Comparison of ENCODE assay signal across 16 cellular contexts in the genomic region with DNA sequence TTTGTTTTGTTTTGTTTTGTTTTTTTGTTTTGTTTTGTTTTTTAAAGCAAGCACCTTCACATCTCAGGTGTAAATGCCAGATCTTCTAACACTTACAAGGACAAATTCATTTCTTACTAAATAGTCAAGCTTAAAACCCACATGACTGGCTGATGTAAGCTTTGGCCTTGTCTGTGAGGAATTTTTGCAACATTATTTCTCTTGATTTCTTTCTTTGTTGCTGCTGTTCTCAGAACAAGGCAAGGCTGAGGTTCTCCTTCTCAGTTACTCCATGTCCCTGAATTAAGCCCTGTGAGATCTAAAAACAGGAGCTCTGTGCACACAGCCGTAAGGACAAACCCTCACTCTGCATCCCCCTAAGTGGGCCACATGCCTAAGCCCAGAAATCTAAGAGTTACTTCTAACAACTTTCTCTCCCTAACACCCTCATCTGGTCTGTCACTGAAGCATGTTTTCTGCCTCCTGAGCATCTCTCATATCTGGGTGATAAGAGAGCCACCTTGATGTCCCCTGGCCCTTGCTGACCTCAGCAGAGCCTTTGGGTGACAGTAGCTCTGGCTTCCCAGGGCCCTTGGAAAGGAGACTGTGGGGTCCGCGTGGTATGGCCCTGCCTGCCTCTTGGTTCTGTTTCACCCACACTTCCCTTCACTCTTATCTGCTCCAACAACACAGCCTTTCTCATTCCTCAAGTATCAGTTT.
A peak's percentile ranks its signal among the peaks of the same experiment; 100 is the strongest.
DNase-seq lines count a peak whose midpoint lies in the region; ATAC-seq and TF ChIP-seq lines count a peak whose summit lies in the region.
"Had no signal": no experiment of that assay in that cellular context is flagged by ENCODE, and none has a peak within 500 bp of the region (broad histone marks: within the 10 kb centered on the region; RNA-seq: fewer than 3 reads in every experiment).

No MANE protein-coding gene starts in this region.

- TF ChIP-seq RAD21 in SK-N-SH (IDR thresholded peaks at IDR 0.05; ENCODE audit: low read length): no peak

- peak overlapping the region in 1 of 5 experiments; percentile 16 for H3K4me3 Mint-ChIP-seq in brain

- no peaks in the 10 kb centered on the region for H3K9me2 ChIP-seq in SK-N-SH

- TF ChIP-seq CTCF in brain (conservative IDR thresholded peaks at IDR 0.05) (no peak), heart left ventricle (IDR thresholded peaks at IDR 0.05) (no peak), ovary (IDR thresholded peaks at IDR 0.05) (no peak), SK-N-SH (IDR thresholded peaks at IDR 0.05) (no peak)

- 67 to 80% (median 76%) methylated on average over 3 of the region's 3 CpGs for WGBS in heart left ventricle, 4 donors
- 67 to 71% (median 68%) methylated on average over 3 of the region's 3 CpGs for WGBS in ovary, 3 donors
- 92% methylated on average over 3 of the region's 3 CpGs for WGBS in SK-N-SH (ENCODE audit: low lambda C conversion rate)

- H3K4me1 ChIP-seq in heart left ventricle (peaks cover 0 to 48% (median 36%) of the 10 kb centered on the region in 12 donors), ovary (ENCODE audit: insufficient read depth) (peaks cover 21% of the 10 kb centered on the region), SK-N-SH (ENCODE audit: control insufficient read depth in 1 of 2, insufficient read depth in 2 of 2, low read depth in 1 of 2, low read length in 1 of 2) (peaks cover 0 to 34% of the 10 kb centered on the region in 2 experiments)
- H3K4me1 ChIP-seq: colonic mucosa had no signal

- no peak overlapping the region for H2AFZ ChIP-seq in SK-N-SH (ENCODE audit: low read depth)

- CTCF ChIA-PET in SK-N-SH (lab: Yijun Ruan, JAX): interaction anchor here (1.0 to 2.2 kb wide), 3 partner anchors 13 to 26 kb away, joined by 3 to 6 read pairs (median 6); no protein-coding TSS in a partner anchor

- H3K27me3 ChIP-seq in heart left ventricle (no peaks in the 10 kb centered on the region), ovary (no peaks in the 10 kb centered on the region), SK-N-SH (ENCODE audit: insufficient read depth) (no peaks in the 10 kb centered on the region)
- H3K27me3 ChIP-seq: colonic mucosa, SJSA1 had no signal

- TF ChIP-seq EP300 in ovary (IDR thresholded peaks at IDR 0.05) (no peak), SK-N-SH (IDR thresholded peaks at IDR 0.05; ENCODE audit: borderline replicate concordance in 1 of 2, low read depth in 1 of 2, low read length in 1 of 2) (no peak)

- TF ChIP-seq POLR2A in heart left ventricle (IDR thresholded peaks at IDR 0.05) (no peak), ovary (IDR thresholded peaks at IDR 0.05) (no peak)

- no peaks in the 10 kb centered on the region for H3K79me2 ChIP-seq in SK-N-SH (ENCODE audit: insufficient read depth)

- H3K27ac ChIP-seq in heart left ventricle (peak overlapping the region in 10 of 12 donors; percentile 16 to 82 (median 30)), ovary (peak overlapping the region; percentile 22 to 53), SK-N-SH (ENCODE audit: low read depth in 2 of 2, low read length in 1 of 2) (no peak overlapping the region)
- H3K27ac ChIP-seq: colonic mucosa, SJSA1 had no signal

- no peaks in the 10 kb centered on the region for H3K27me3 Mint-ChIP-seq in brain

- H3K4me3 ChIP-seq in heart left ventricle: no peak overlapping the region
- no peak overlapping the region for H3K4me3 ChIP-seq in ovary
- no peak overlapping the region for H3K4me3 ChIP-seq in SK-N-SH (ENCODE audit: low read depth in 2 of 2, low read length in 1 of 2)
- H3K4me3 ChIP-seq: colonic mucosa, SJSA1 had no signal

- DNase-seq in AG20443 (ENCODE audit: low spot score): peak; percentile 45
- no peak for DNase-seq in heart left ventricle
- DNase-seq in ovary: no peak
- DNase-seq in NCI-H1930 (lab: John Stamatoyannopoulos, UW): no peak
- DNase-seq in SK-N-SH: no peak
- DNase-seq in Kasumi-1 (lab: John Stamatoyannopoulos, UW): no peak
- DNase-seq: ACHN; activated CD4-positive, alpha-beta T cell treated with anti-CD3 and anti-CD28 coated beads for 4 hours; colonic mucosa; NCI-H2029 treated with DMSO at 0.1 percent for 48 hours; NCI-H524 treated with DMSO at 0.1 percent for 48 hours; T1000 had no signal

- no peak overlapping the region for H3K9ac ChIP-seq in SK-N-SH

- peaks cover 18% of the 10 kb centered on the region for H3K36me3 Mint-ChIP-seq in brain

- H3K4me2 ChIP-seq in SK-N-SH: no peak overlapping the region

- peaks cover 11 to 19% (median 15%) of the 10 kb centered on the region in 5 experiments for H3K9me3 Mint-ChIP-seq in brain

- H4K20me1 ChIP-seq in SK-N-SH (ENCODE audit: insufficient read depth): no peaks in the 10 kb centered on the region

- ATAC-seq in heart left ventricle (no peak), GM21528 (IDR thresholded peaks at IDR 0.05; ENCODE audit: low FRiP score, unreplicated experiment) (no peak)
- ATAC-seq: activated naive CD4-positive, alpha-beta T cell treated with anti-CD3 and anti-CD28 coated beads, Interleukin-2, amount 50 U/mL, for 72 hours had no signal

- H3K27ac Mint-ChIP-seq in brain: peak overlapping the region in 4 of 5 experiments; percentile 82 to 98 (median 85)

- H3F3A ChIP-seq in SK-N-SH (replicated peaks; ENCODE audit: insufficient read depth): peaks cover 16% of the 10 kb centered on the region

- H3K4me1 Mint-ChIP-seq in brain: peaks cover 50% of the 10 kb centered on the region

- H3K9me3 ChIP-seq in heart left ventricle (peaks cover 0 to 9% (median 0%) of the 10 kb centered on the region in 12 donors), ovary (no peaks in the 10 kb centered on the region), SK-N-SH (no peaks in the 10 kb centered on the region; the same call in 1 of the 2 replicates)
- H3K9me3 ChIP-seq: colonic mucosa had no signal

- POLR2A ChIA-PET in SK-N-SH (lab: Yijun Ruan, JAX): no interaction called here

- intact Hi-C loops in heart left ventricle (cut with DNase I) (no loop called here), ovary (cut with DNase I) (no loop called here)

- H3K36me3 ChIP-seq in heart left ventricle: no peaks in the 10 kb centered on the region
- H3K36me3 ChIP-seq in ovary: no peaks in the 10 kb centered on the region
- H3K36me3 ChIP-seq in SK-N-SH (replicated peaks in 1 of 2; ENCODE audit: control insufficient read depth in 1 of 2, insufficient read depth in 2 of 2, low read length in 1 of 2): no peaks in the 10 kb centered on the region
- H3K36me3 ChIP-seq: colonic mucosa, SJSA1 had no signal

TF ChIP-seq in SK-N-SH, 30 proteins besides CTCF, POLR2A, EP300 and RAD21:
- TF ChIP-seq RCOR1 (IDR thresholded peaks at IDR 0.05; ENCODE audit: low read length) (no peak), TEAD4 (IDR thresholded peaks at IDR 0.05; ENCODE audit: borderline replicate concordance, insufficient read depth) (no peak), CHD2 (IDR thresholded peaks at IDR 0.05; ENCODE audit: low read length, partially characterized antibody) (no peak), FOXM1 (IDR thresholded peaks at IDR 0.05; ENCODE audit: low read depth) (no peak)

Comparison
In these comparisons a context has a peak if more than half of its experiments do, and no peak if none do; other contexts are left out.
1. H3K27ac ChIP-seq: peak in heart left ventricle (10 of 12) and ovary (2 of 2); none in SK-N-SH (0 of 2).